Comparison of ENCODE assay signal across 3 cellular contexts in genomic region chr16:4212934-4213296, GRCh38.
TF ChIP-seq lines count a peak whose summit lies in the region.

No MANE protein-coding gene starts in this region.

TF ChIP-seq in A549, 52 proteins besides CTCF, POLR2A, EP300 and RAD21:
- TF ChIP-seq ZSCAN20 (CRISPR knock-in tag; IDR thresholded peaks at IDR 0.05): no peak
- 0 out of 2 replicates have a peak, but pooled peaks have one; percentile 21 for TF ChIP-seq FOSL2 (IDR thresholded peaks at IDR 0.05)
- TF ChIP-seq FOSL2 (CRISPR knock-in tag; IDR thresholded peaks at IDR 0.05): peak; percentile 34
- 0 out of 2 replicates have a peak, but pooled peaks have one; percentile 16 for TF ChIP-seq JUNB (IDR thresholded peaks at IDR 0.05)

TF ChIP-seq in IMR-90, 13 proteins besides CTCF, POLR2A, EP300 and RAD21:
- TF ChIP-seq BHLHE40 (IDR thresholded peaks at IDR 0.05; ENCODE audit: low read depth, low read length): no peak
- TF ChIP-seq MAFK (IDR thresholded peaks at IDR 0.05; ENCODE audit: low read depth, low read length): no peak
- 0 out of 2 replicates have a peak, but pooled peaks have one; percentile 10 for TF ChIP-seq FOS (IDR thresholded peaks at IDR 0.05; ENCODE audit: low read depth, low read length)
- TF ChIP-seq ELK1 (IDR thresholded peaks at IDR 0.05; ENCODE audit: borderline replicate concordance, low read depth, low read length): no peak
- no peak for TF ChIP-seq MXI1 (IDR thresholded peaks at IDR 0.05; ENCODE audit: borderline replicate concordance, low read depth, low read length)
- no peak for TF ChIP-seq USF2 (IDR thresholded peaks at IDR 0.05; ENCODE audit: low read depth, low read length)
- no peak for TF ChIP-seq NFE2L2 (IDR thresholded peaks at IDR 0.05; ENCODE audit: low read depth, low read length)
- TF ChIP-seq RCOR1 (IDR thresholded peaks at IDR 0.05; ENCODE audit: insufficient replicate concordance, low read length): no peak
- no peak for TF ChIP-seq CHD1 (IDR thresholded peaks at IDR 0.05; ENCODE audit: low read depth, low read length)
- TF ChIP-seq RFX5 (IDR thresholded peaks at IDR 0.05; ENCODE audit: low read depth, low read length): no peak
- TF ChIP-seq CEBPB (IDR thresholded peaks at IDR 0.05; ENCODE audit: low read depth, low read length): 0 out of 2 replicates have a peak, but pooled peaks have one; percentile 9

TF ChIP-seq in H1, 55 proteins besides CTCF, POLR2A, EP300 and RAD21:
- TF ChIP-seq SP1 (IDR thresholded peaks at IDR 0.05; ENCODE audit: low read depth, low read length) (no peak), KDM4A (IDR thresholded peaks at IDR 0.05; ENCODE audit: low read depth, low read length, severe bottlenecking) (no peak), MAFK (IDR thresholded peaks at IDR 0.05; ENCODE audit: low read depth, low read length) (no peak), RXRA (IDR thresholded peaks at IDR 0.05; ENCODE audit: insufficient read depth, low read depth, low read length) (no peak), SIX5 (IDR thresholded peaks at IDR 0.05; ENCODE audit: low read depth, low read length) (no peak), CBX5 (IDR thresholded peaks at IDR 0.05; ENCODE audit: low read depth, low read length) (no peak), JUND (IDR thresholded peaks at IDR 0.05; ENCODE audit: low read length) (no peak), NANOG (IDR thresholded peaks at IDR 0.05; ENCODE audit: insufficient read depth, low read depth, low read length, poor library complexity, severe bottlenecking) (no peak), RFX5 (IDR thresholded peaks at IDR 0.05; ENCODE audit: borderline replicate concordance, low read depth, low read length) (no peak), ASH2L (IDR thresholded peaks at IDR 0.05; ENCODE audit: low read length) (no peak), SP4 (IDR thresholded peaks at IDR 0.05; ENCODE audit: low read length) (no peak), FOSL1 (IDR thresholded peaks at IDR 0.05; ENCODE audit: insufficient read depth, low read depth, low read length) (no peak), USF2 (IDR thresholded peaks at IDR 0.05; ENCODE audit: low read length) (no peak), KDM1A (IDR thresholded peaks at IDR 0.05; ENCODE audit: borderline replicate concordance, low read length) (no peak)
- TF ChIP-seq, protein P1, sequence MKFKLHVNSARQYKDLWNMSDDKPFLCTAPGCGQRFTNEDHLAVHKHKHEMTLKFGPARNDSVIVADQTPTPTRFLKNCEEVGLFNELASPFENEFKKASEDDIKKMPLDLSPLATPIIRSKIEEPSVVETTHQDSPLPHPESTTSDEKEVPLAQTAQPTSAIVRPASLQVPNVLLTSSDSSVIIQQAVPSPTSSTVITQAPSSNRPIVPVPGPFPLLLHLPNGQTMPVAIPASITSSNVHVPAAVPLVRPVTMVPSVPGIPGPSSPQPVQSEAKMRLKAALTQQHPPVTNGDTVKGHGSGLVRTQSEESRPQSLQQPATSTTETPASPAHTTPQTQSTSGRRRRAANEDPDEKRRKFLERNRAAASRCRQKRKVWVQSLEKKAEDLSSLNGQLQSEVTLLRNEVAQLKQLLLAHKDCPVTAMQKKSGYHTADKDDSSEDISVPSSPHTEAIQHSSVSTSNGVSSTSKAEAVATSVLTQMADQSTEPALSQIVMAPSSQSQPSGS (IDR thresholded peaks at IDR 0.05; ENCODE audit: low read length): no peak
